In genomic region chr3:193592841-193593665, GRCh38 we compare ENCODE assay signal across 1 cellular context.
A peak's percentile ranks its signal among the peaks of the same experiment; 100 is the strongest.
TF ChIP-seq lines count a peak whose summit lies in the region.

OPA1 (plus strand) TSS chr3:193593208; CDS start chr3:193593378, 170 bp downstream.

TF ChIP-seq in HepG2, 621 proteins besides CTCF, POLR2A, EP300 and RAD21 (continued from another document and continues in another):
- TF ChIP-seq PRDM10 (CRISPR knock-in tag; IDR thresholded peaks at IDR 0.05; ENCODE audit: low read depth): peak; percentile 97
- peak; percentile 75 for TF ChIP-seq BHLHE40 (IDR thresholded peaks at IDR 0.05; ENCODE audit: low read length)
- TF ChIP-seq NFAT5 (CRISPR knock-in tag; IDR thresholded peaks at IDR 0.05): no peak; the same call in 1 of the 2 replicates
- no peak for TF ChIP-seq U2AF2 (IDR thresholded peaks at IDR 0.05; ENCODE audit: low read depth, low read length)
- TF ChIP-seq CREBL2 (CRISPR knock-in tag; IDR thresholded peaks at IDR 0.05; ENCODE audit: borderline replicate concordance): no peak
- TF ChIP-seq ZNF607 (CRISPR knock-in tag; IDR thresholded peaks at IDR 0.05; ENCODE audit: borderline replicate concordance): no peak
- peak; percentile 94 for TF ChIP-seq ARHGAP35 (CRISPR knock-in tag; IDR thresholded peaks at IDR 0.05; ENCODE audit: borderline replicate concordance)
- TF ChIP-seq ZFP62 (CRISPR knock-in tag; IDR thresholded peaks at IDR 0.05): no peak
- no peak for TF ChIP-seq ZKSCAN5 (CRISPR knock-in tag; IDR thresholded peaks at IDR 0.05)
- TF ChIP-seq USF2 (IDR thresholded peaks at IDR 0.05; ENCODE audit: low read depth, low read length): no peak
- no peak; the same call in 1 of the 2 replicates for TF ChIP-seq USF2 (CRISPR knock-in tag; IDR thresholded peaks at IDR 0.05; ENCODE audit: borderline replicate concordance)
- TF ChIP-seq ASH2L (IDR thresholded peaks at IDR 0.05; ENCODE audit: insufficient read length, low read depth, low read length): peak; percentile 95
- peak; percentile 95 for TF ChIP-seq TBX2 (CRISPR knock-in tag; IDR thresholded peaks at IDR 0.05; ENCODE audit: borderline replicate concordance)
- TF ChIP-seq IKZF4 (CRISPR knock-in tag; IDR thresholded peaks at IDR 0.05; ENCODE audit: borderline replicate concordance, low read depth, not compliant biosample characterization): no peak
- peak; percentile 91 for TF ChIP-seq TFDP1 (CRISPR knock-in tag; IDR thresholded peaks at IDR 0.05; ENCODE audit: borderline replicate concordance)
- no peak for TF ChIP-seq ZNF775 (CRISPR knock-in tag; IDR thresholded peaks at IDR 0.05; ENCODE audit: borderline replicate concordance)
- TF ChIP-seq ZSCAN9 (CRISPR knock-in tag; IDR thresholded peaks at IDR 0.05; ENCODE audit: borderline replicate concordance): peak; percentile 86
- TF ChIP-seq WIZ (CRISPR knock-in tag; IDR thresholded peaks at IDR 0.05): peak; percentile 94
- TF ChIP-seq ZBTB10 (CRISPR knock-in tag; IDR thresholded peaks at IDR 0.05; ENCODE audit: borderline replicate concordance): peak; percentile 37; the same call in 1 of the 2 replicates
- no peak for TF ChIP-seq TCF12 (IDR thresholded peaks at IDR 0.05)
- 0 out of 2 replicates have a peak, but pooled peaks have one; percentile 59 for TF ChIP-seq TCF12 (CRISPR knock-in tag; IDR thresholded peaks at IDR 0.05)
- peak; percentile 59; the same call in 1 of the 2 replicates for TF ChIP-seq TFAP4 (IDR thresholded peaks at IDR 0.05; ENCODE audit: borderline replicate concordance, low read depth)
- peak; percentile 86 for TF ChIP-seq TAF1 (CRISPR knock-in tag; IDR thresholded peaks at IDR 0.05)
- peak; percentile 96 for TF ChIP-seq CBFB (CRISPR knock-in tag; IDR thresholded peaks at IDR 0.05)
- peak; percentile 68; the same call in 1 of the 2 replicates for TF ChIP-seq NAIF1 (CRISPR knock-in tag; IDR thresholded peaks at IDR 0.05; ENCODE audit: borderline replicate concordance)
- peak; percentile 75; the same call in 1 of the 2 replicates for TF ChIP-seq SAFB2 (CRISPR knock-in tag; IDR thresholded peaks at IDR 0.05; ENCODE audit: borderline replicate concordance, low read depth)
- peak; percentile 87; the same call in 1 of the 2 replicates for TF ChIP-seq KLF12 (CRISPR knock-in tag; IDR thresholded peaks at IDR 0.05; ENCODE audit: borderline replicate concordance)
- peak; percentile 97 for TF ChIP-seq THAP7 (CRISPR knock-in tag; IDR thresholded peaks at IDR 0.05)
- peak; percentile 90 for TF ChIP-seq ZSCAN31 (CRISPR knock-in tag; IDR thresholded peaks at IDR 0.05; ENCODE audit: low read depth)
